In genomic region chr7:74850833-74851721, GRCh38 we compare ENCODE assay signal across 8 cellular contexts. TPM values are rescaled to one million over a fixed set of nuclear protein-coding genes. Genes with fewer than 3 reads are reported as not detected.
DNase-seq lines count a peak whose midpoint lies in the region; ATAC-seq, FAIRE-seq and TF ChIP-seq lines count a peak whose summit lies in the region.
"Not testable (repeated sequence)": the region's sequence is repeated elsewhere in the genome, so short reads cannot be mapped to it uniquely, and the experiment has no call there.

GTF2IRD2 (minus strand) TSS chr7:74851605; CDS start chr7:74836378, 15,227 bp downstream.

- not testable (repeated sequence) for H3K36me3 ChIP-seq in SU-DHL-6 (ENCODE audit: low read length); GM12878 (ENCODE audit: control insufficient read depth in 2 of 2, insufficient read depth in 2 of 2, low read length in 1 of 2); hepatocyte (replicated peaks; ENCODE audit: insufficient read depth, low read depth); pancreas; aorta (ENCODE audit: control insufficient read depth in 1 of 2, insufficient read depth in 2 of 2, low read length in 1 of 2)

- intact Hi-C loops in GM12878 (cut with micrococcal nuclease; ENCODE audit: unreplicated experiment); pancreas (cut with DNase I); aorta (cut with DNase I): not testable (repeated sequence)

- not testable (repeated sequence) for H4K20me1 ChIP-seq in SU-DHL-6 (ENCODE audit: low read depth, low read length); GM12878 (ENCODE audit: control insufficient read depth, insufficient read depth); hepatocyte (ENCODE audit: insufficient read depth, poor library complexity, severe bottlenecking)

- TF ChIP-seq CTCF in SU-DHL-6 (IDR thresholded peaks at IDR 0.05; ENCODE audit: insufficient read depth, low read length, poor library complexity, severe bottlenecking); GM12878 (IDR thresholded peaks at IDR 0.05 in 2 of 3, conservative IDR thresholded peaks at IDR 0.05 in 1 of 3; ENCODE audit: control insufficient read depth in 2 of 3, extremely low read depth in 1 of 3, insufficient read depth in 1 of 3, low read depth in 3 of 3, low read length in 3 of 3); hepatocyte (IDR thresholded peaks at IDR 0.05; ENCODE audit: poor library complexity); pancreas (IDR thresholded peaks at IDR 0.05): not testable (repeated sequence)

- not testable (repeated sequence) for H3K9me3 ChIP-seq in SU-DHL-6 (ENCODE audit: insufficient read depth, low read length); GM12878 (replicated peaks; ENCODE audit: control insufficient read depth, insufficient read depth, low read length); hepatocyte (ENCODE audit: low read depth); pancreas; aorta (ENCODE audit: control insufficient read depth, low read length)

- not testable (repeated sequence) for H3K4me3 ChIP-seq in SU-DHL-6 (ENCODE audit: insufficient read depth, low read length, poor library complexity, severe bottlenecking); GM12878; hepatocyte; aorta (ENCODE audit: low read length in 2 of 2)
- peak within 1 kb of the TSS in 2 of 4 donors; percentile 27 to 37 for H3K4me3 ChIP-seq in pancreas

- in situ Hi-C loops in GM12878 (cut with MboI): not testable (repeated sequence)

- H3K4me1 ChIP-seq in GM12878 (ENCODE audit: control insufficient read depth, insufficient read depth, low read length); hepatocyte (ENCODE audit: insufficient read depth); pancreas; aorta (ENCODE audit: control insufficient read depth in 1 of 2, insufficient read depth in 2 of 2, low read length in 2 of 2): not testable (repeated sequence)

- POLR2A ChIA-PET in GM12878 (lab: Charles Lee): not testable (repeated sequence)

- H3K4me2 ChIP-seq in SU-DHL-6 (ENCODE audit: low read depth, low read length, poor library complexity, severe bottlenecking) (peak within 1 kb of the TSS; percentile 24), hepatocyte (peak within 1 kb of the TSS; percentile 70)
- H3K4me2 ChIP-seq in GM12878 (ENCODE audit: control insufficient read depth, insufficient read depth): not testable (repeated sequence)

- RAD21 ChIA-PET in GM12878 (lab: Charles Lee; ENCODE audit: unreplicated experiment): not testable (repeated sequence)

- FAIRE-seq in GM12878 (lab: Jason Lieb, UNC); pancreas (lab: Jason Lieb, UNC): not testable (repeated sequence)

- ATAC-seq in GM18511 (IDR thresholded peaks at IDR 0.05; ENCODE audit: unreplicated experiment) (peak; percentile 89), GM21786 (IDR thresholded peaks at IDR 0.05; ENCODE audit: unreplicated experiment) (peak; percentile 77), HG03354 (IDR thresholded peaks at IDR 0.05; ENCODE audit: poor library complexity, severe bottlenecking, unreplicated experiment) (peak; percentile 89), GM12878 (peak; percentile 84), pancreas (peak; percentile 94 to 97 (median 94)), aorta (ENCODE audit: low FRiP score) (peak; percentile 95)

- not testable (repeated sequence) for H3F3A ChIP-seq in SU-DHL-6 (ENCODE audit: insufficient read depth)

- not testable (repeated sequence) for H3K27me3 ChIP-seq in SU-DHL-6 (ENCODE audit: low read length); GM12878 (replicated peaks in 1 of 2; ENCODE audit: control insufficient read depth in 2 of 2, insufficient read depth in 2 of 2, low read length in 1 of 2); hepatocyte; pancreas; aorta (ENCODE audit: control insufficient read depth in 1 of 2, insufficient read depth in 2 of 2, low read length in 1 of 2)

- BruUV-seq in GM12878 (replicated peaks; lab: Mats Ljungman, UMichigan): not testable (repeated sequence)

- peak within 1 kb of the TSS; percentile 44; the same call in 1 of the 2 replicates for H3K9ac ChIP-seq in SU-DHL-6 (ENCODE audit: low read length)
- not testable (repeated sequence) for H3K9ac ChIP-seq in GM12878 (ENCODE audit: control insufficient read depth, insufficient read depth, low read length)

- H3K27ac ChIP-seq in SU-DHL-6 (ENCODE audit: low read depth, low read length) (peak within 1 kb of the TSS; percentile 35; the same call in 1 of the 2 replicates), hepatocyte (peak within 1 kb of the TSS; percentile 93), pancreas (peak within 1 kb of the TSS in 2 of 4 donors; percentile 61 to 86)
- not testable (repeated sequence) for H3K27ac ChIP-seq in GM12878 (ENCODE audit: control insufficient read depth, insufficient read depth); aorta (ENCODE audit: low read depth in 1 of 2, low read length in 2 of 2)

- not testable (repeated sequence) for TF ChIP-seq RAD21 in GM12878 (IDR thresholded peaks at IDR 0.05; ENCODE audit: insufficient read depth, low read depth, low read length)

- CTCF ChIA-PET in GM12878 (lab: Yijun Ruan, JAX): not testable (repeated sequence)

- not testable (repeated sequence) for H2AFZ ChIP-seq in SU-DHL-6 (ENCODE audit: low read depth, low read length, severe bottlenecking); GM12878 (ENCODE audit: control insufficient read depth, low read depth, low read length); hepatocyte

- TF ChIP-seq EP300 in GM12878 (IDR thresholded peaks at IDR 0.05; ENCODE audit: borderline replicate concordance in 1 of 2, control insufficient read depth in 1 of 2, low read depth in 2 of 2, low read length in 2 of 2): not testable (repeated sequence)

- SMC1A ChIA-PET in GM12878 (lab: Charles Lee; ENCODE audit: uncharacterized antibody, unreplicated experiment): not testable (repeated sequence)

- no CpG with 5 or more reads among the region's 97 CpGs for WGBS in GM12878 (ENCODE audit: insufficient coverage, insufficient replicate concordance, low lambda C conversion rate, missing lambda C conversion rate)
- WGBS in hepatocyte (ENCODE audit: low lambda C conversion rate, missing lambda C conversion rate): no CpG with 5 or more reads among the region's 97 CpGs
- no CpG with 5 or more reads among the region's 97 CpGs for WGBS in pancreas, 2 donors
- no CpG with 5 or more reads among the region's 97 CpGs for WGBS in aorta, 2 donors

- TF ChIP-seq POLR2A in GM12878 (IDR thresholded peaks at IDR 0.05; ENCODE audit: low read depth, low read length): not testable (repeated sequence)

- DNase-seq in GM12878 (ENCODE audit: low read depth, low spot score): not testable (repeated sequence)
- DNase-seq in hepatocyte (ENCODE audit: low spot score): peak; percentile 8
- peak in 4 of 6 donors; percentile 68 to 81 (median 79) for DNase-seq in pancreas
- DNase-seq in aorta: peak; percentile 84 to 87

- H3K9me2 ChIP-seq in SU-DHL-6 (replicated peaks; ENCODE audit: insufficient read depth, low read length); hepatocyte (replicated peaks; ENCODE audit: insufficient read depth): not testable (repeated sequence)

- H3K79me2 ChIP-seq in SU-DHL-6 (ENCODE audit: insufficient read depth, low read length); GM12878 (ENCODE audit: control insufficient read depth, insufficient read depth, low read length); hepatocyte: not testable (repeated sequence)

RNA-seq across cellular contexts. Expression of gene GTF2IRD2, which starts in this region (rescaled TPM):
- 15.3 and 23.0 TPM in 2 replicates for total RNA-seq in GM12878 (2013; cell fraction: nucleolus; rRNA removed)
- total RNA-seq in GM12878 (2014; rRNA removed) (3.1 and 4.0 TPM in 2 replicates), GM12878 (2014; rRNA removed; fragmentation: Illumina TruSeq; extraction: Trizol) (2.9 and 4.3 TPM in 2 replicates), GM12878 (2021) (4.8 and 5.9 TPM in 2 replicates), hepatocyte (9.8 and 19.7 TPM in 2 replicates), pancreas (10 to 100 TPM; 11.3 to 19.6 (median 15.8) TPM), aorta (10 to 100 TPM; 25.6 to 40.6 TPM)
- polyA plus RNA-seq in GM12878 (2011; ENCODE audit: low read depth): 3.5 TPM
- polyA plus RNA-seq in GM12878 (2011; rRNA removed) (11.7 and 11.9 TPM in 2 replicates), GM12878 (2014; fragmentation: Illumina TruSeq; extraction: Trizol) (2.4 and 5.1 TPM in 2 replicates), GM12878 (2014; fragmentation: Nextera tagmentation; extraction: Ambion mirVana) (1 to 10 TPM; 2.9 to 6.4 TPM), GM12878 (2014; rRNA removed) (4.8 and 5.8 TPM in 2 replicates), GM12878 (2016; fragmentation: Nextera tagmentation; extraction: Ambion mirVana) (10 to 100 TPM; 15.9 to 16.6 TPM), hepatocyte (22.1 and 27.2 TPM in 2 replicates), pancreas (10 to 100 TPM; 19.0 to 19.5 TPM), aorta (10 to 100 TPM in 1 of 2 donors, 1 to 10 TPM in 1; 1.8 to 25.4 TPM)
- 4.1 and 5.5 TPM in 2 replicates for polyA plus RNA-seq in GM12878 (2011; cell fraction: cytosol; rRNA removed)
- polyA plus RNA-seq in GM12878 (2011; cell fraction: nucleus; rRNA removed): 4.7 and 4.9 TPM in 2 replicates
- polyA plus RNA-seq in GM12878 (2012): 7.0 and 7.6 TPM in 2 replicates
- polyA minus RNA-seq in GM12878 (2011; rRNA and poly(A)+ RNA removed): 4.3 and 6.4 TPM in 2 replicates
- 1.4 and 3.2 TPM in 2 replicates for polyA minus RNA-seq in GM12878 (2011; cell fraction: cytosol; rRNA and poly(A)+ RNA removed)
- 1.8 and 3.6 TPM in 2 replicates for polyA minus RNA-seq in GM12878 (2011; cell fraction: nucleus; rRNA and poly(A)+ RNA removed)
